Comparison of ENCODE assay signal across 1 cellular context in the genomic region with DNA sequence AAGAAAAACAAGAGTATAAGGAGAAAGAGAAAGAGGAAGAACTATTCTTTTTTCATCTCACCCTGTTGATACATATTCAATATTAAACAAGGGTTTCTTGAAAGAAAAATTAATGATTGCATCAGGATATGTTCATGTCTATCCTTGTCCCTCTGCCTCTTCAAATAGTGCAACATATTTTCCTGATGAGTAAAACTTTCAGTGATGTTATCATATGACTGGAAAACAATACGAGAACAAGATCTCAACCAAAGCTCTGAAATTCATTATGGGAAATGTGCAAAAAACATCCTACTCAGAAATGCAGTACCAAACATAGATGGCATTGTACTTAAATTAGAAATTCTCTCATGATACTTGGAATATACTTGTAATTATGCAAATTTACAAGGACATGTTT.
TF ChIP-seq lines count a peak whose summit lies in the region.

No MANE protein-coding gene starts in this region.

TF ChIP-seq in endothelial cell of umbilical vein, 7 proteins besides CTCF, POLR2A, EP300 and RAD21:
- peak; percentile 28 for TF ChIP-seq GATA2 (IDR thresholded peaks at IDR 0.05; ENCODE audit: insufficient read depth, insufficient read length, low read depth, low read length)
- TF ChIP-seq JUN (IDR thresholded peaks at IDR 0.05; ENCODE audit: borderline replicate concordance, insufficient read depth, insufficient read length, low read depth), result peak; percentile 12
- no peak for TF ChIP-seq POLR2AphosphoS5 (IDR thresholded peaks at IDR 0.05; ENCODE audit: insufficient read depth, low read depth, low read length)
TF ChIP-seq in endothelial cell of umbilical vein: peak in this region for 2.
